Comparison of ENCODE assay signal across 16 cellular contexts in genomic region chr19:37519890-37520289, GRCh38. TPM values are rescaled to one million over a fixed set of nuclear protein-coding genes. Genes with fewer than 3 reads are reported as not detected.
DNase-seq lines count a peak whose midpoint lies in the region; ATAC-seq, FAIRE-seq and TF ChIP-seq lines count a peak whose summit lies in the region.
"Had no signal": no experiment of that assay in that cellular context is flagged by ENCODE, and none has a peak within 500 bp of the region (broad histone marks: within the 10 kb centered on the region; RNA-seq: fewer than 3 reads in every experiment).

No MANE protein-coding gene starts in this region.

- H3K4me3 Mint-ChIP-seq in activated T-helper 17 cell treated with anti-CD3 and anti-CD28 coated beads, Interleukin-2, amount 50 U/mL, for 72 hours = no peak overlapping the region
- H3K4me3 Mint-ChIP-seq: immature natural killer cell had no signal

- ATAC-seq in activated T-helper 17 cell treated with anti-CD3 and anti-CD28 coated beads, Interleukin-2, amount 50 U/mL, for 72 hours (replicated peaks) = peak; percentile 40
- no peak for ATAC-seq in psoas muscle
- ATAC-seq: body of pancreas had no signal

- no peaks in the 10 kb centered on the region for H3K27me3 ChIP-seq in BE2C
- no peaks in the 10 kb centered on the region for H3K27me3 ChIP-seq in keratinocyte (ENCODE audit: control insufficient read depth, extremely low read depth, insufficient read depth, low read length)
- no peaks in the 10 kb centered on the region for H3K27me3 ChIP-seq in psoas muscle (ENCODE audit: insufficient read depth in 3 of 3, low read length in 2 of 3)
- H3K27me3 ChIP-seq: body of pancreas had no signal

- H3K36me3 ChIP-seq in BE2C = no peaks in the 10 kb centered on the region
- H3K36me3 ChIP-seq in keratinocyte (ENCODE audit: control insufficient read depth in 2 of 2, extremely low read depth in 1 of 2, insufficient read depth in 2 of 2, low read length in 2 of 2) = peaks cover 7% of the 10 kb centered on the region in 2 experiments
- peaks cover 13 to 45% of the 10 kb centered on the region in 2 donors for H3K36me3 ChIP-seq in psoas muscle (ENCODE audit: insufficient read depth in 1 of 2, low read depth in 1 of 2)

- no peaks in the 10 kb centered on the region for H3K9me1 ChIP-seq in keratinocyte (ENCODE audit: control insufficient read depth, extremely low read depth, insufficient read depth, low read length)

- TF ChIP-seq CTCF in BE2C (IDR thresholded peaks at IDR 0.05; ENCODE audit: low read depth, low read length) (no peak), keratinocyte (optimal IDR thresholded peaks at IDR 0.05 in 1 of 3, IDR thresholded peaks at IDR 0.05 in 1 of 3, conservative IDR thresholded peaks at IDR 0.05 in 1 of 3; ENCODE audit: extremely low read depth in 1 of 3, insufficient read depth in 2 of 3, low read length in 3 of 3) (no peak), psoas muscle (IDR thresholded peaks at IDR 0.05) (no peak)

- H3K36me3 Mint-ChIP-seq in activated T-helper 17 cell treated with anti-CD3 and anti-CD28 coated beads, Interleukin-2, amount 50 U/mL, for 72 hours (ENCODE audit: low read depth) = peaks cover 85% of the 10 kb centered on the region

- no peaks in the 10 kb centered on the region for H3K79me2 ChIP-seq in keratinocyte (ENCODE audit: control insufficient read depth, insufficient read depth, low read length)

- DNase-seq in BE2C (peak; percentile 52), H54 (ENCODE audit: insufficient read length, low spot score) (peak; percentile 33), keratinocyte (ENCODE audit: low read depth, low spot score) (peak; percentile 53), psoas muscle (no peak), frontal cortex (ENCODE audit: low spot score in 2 of 2) (no peak), NCI-H187 treated with DMSO at 0.1 percent for 48 hours (lab: John Stamatoyannopoulos, UW) (no peak)
- DNase-seq in activated CD8-positive, alpha-beta memory T cell treated with anti-CD3 and anti-CD28 coated beads, Interleukin-2, amount 50 U/mL, for 48 hours = no peak
- DNase-seq: activated CD4-positive, alpha-beta T cell treated with anti-CD3 and anti-CD28 coated beads for 4 hours; body of pancreas; DMS79; immature natural killer cell; KBM-7; NCI-H1417 treated with DMSO at 0.1 percent for 48 hours; substantia nigra had no signal

- H3K4me1 Mint-ChIP-seq in activated T-helper 17 cell treated with anti-CD3 and anti-CD28 coated beads, Interleukin-2, amount 50 U/mL, for 72 hours = no peaks in the 10 kb centered on the region
- H3K4me1 Mint-ChIP-seq: immature natural killer cell had no signal

- no peaks in the 10 kb centered on the region for H3K9me3 ChIP-seq in BE2C
- no peaks in the 10 kb centered on the region for H3K9me3 ChIP-seq in keratinocyte (ENCODE audit: control insufficient read depth, low read depth, low read length)
- peaks cover 62% of the 10 kb centered on the region for H3K9me3 ChIP-seq in psoas muscle

- H3K27me3 Mint-ChIP-seq in activated T-helper 17 cell treated with anti-CD3 and anti-CD28 coated beads, Interleukin-2, amount 50 U/mL, for 72 hours = no peaks in the 10 kb centered on the region

- 57 to 84% (median 80%) methylated on average over 2 of the region's 2 CpGs for WGBS in psoas muscle, 3 donors

- no peak overlapping the region for H3K27ac ChIP-seq in keratinocyte (ENCODE audit: control insufficient read depth, insufficient read depth, low read length)
- H3K27ac ChIP-seq in psoas muscle = no peak overlapping the region
- H3K27ac ChIP-seq: body of pancreas had no signal

- no peaks in the 10 kb centered on the region for H3K4me1 ChIP-seq in BE2C
- H3K4me1 ChIP-seq in keratinocyte (ENCODE audit: control insufficient read depth, extremely low read depth, insufficient read depth, low read length) = peaks cover 3% of the 10 kb centered on the region
- no peaks in the 10 kb centered on the region for H3K4me1 ChIP-seq in psoas muscle
- H3K4me1 ChIP-seq: body of pancreas had no signal

- intact Hi-C loops in psoas muscle (cut with DNase I) = no loop called here

- no peak overlapping the region for H3K27ac Mint-ChIP-seq in activated T-helper 17 cell treated with anti-CD3 and anti-CD28 coated beads, Interleukin-2, amount 50 U/mL, for 72 hours

- H2AFZ ChIP-seq in keratinocyte (ENCODE audit: control insufficient read depth, low read length) = no peak overlapping the region

- dilution Hi-C loops in keratinocyte (cut with MboI; ENCODE audit: extremely low pct_ligation_motif_present, low sequenced_read_pairs) = no loop called here

- H3K4me2 ChIP-seq in keratinocyte (ENCODE audit: control insufficient read depth, extremely low read depth, insufficient read depth, low read depth, low read length) = no peak overlapping the region

- FAIRE-seq in H54 (lab: Jason Lieb, UNC) = no peak
- FAIRE-seq in keratinocyte (lab: Jason Lieb, UNC) = no peak
- no peak for FAIRE-seq in frontal cortex (lab: Jason Lieb, UNC)
- FAIRE-seq: H1 had no signal

- TF ChIP-seq POLR2A in H54 (IDR thresholded peaks at IDR 0.05; ENCODE audit: low read depth, low read length) = no peak

- H3K9me3 Mint-ChIP-seq in activated T-helper 17 cell treated with anti-CD3 and anti-CD28 coated beads, Interleukin-2, amount 50 U/mL, for 72 hours = peaks cover 22% of the 10 kb centered on the region

- no peak overlapping the region for H3K9ac ChIP-seq in keratinocyte (ENCODE audit: control insufficient read depth, extremely low read depth, insufficient read depth, low read length)

- no peaks in the 10 kb centered on the region for H4K20me1 ChIP-seq in keratinocyte (ENCODE audit: control insufficient read depth, extremely low read depth, insufficient read depth, low read length)

- H3K4me3 ChIP-seq in BE2C (ENCODE audit: low read depth, low read length) (no peak overlapping the region), keratinocyte (ENCODE audit: control insufficient read depth in 2 of 3, extremely low read depth in 1 of 3, insufficient read depth in 2 of 3, low read depth in 1 of 3, low read length in 3 of 3) (no peak overlapping the region), psoas muscle (no peak overlapping the region)
- H3K4me3 ChIP-seq: body of pancreas had no signal

RNA-seq across cellular contexts. Expression of gene ZNF793, which starts 13.2 kb away (rescaled TPM):
- polyA plus RNA-seq in BE2C (2012; ENCODE audit: insufficient read depth, insufficient read length, low read depth) = 9.0 TPM
- total RNA-seq in activated T-helper 17 cell treated with anti-CD3 and anti-CD28 coated beads, Interleukin-2, amount 50 U/mL, for 72 hours = 1 to 10 TPM; 3.2 to 4.4 TPM
- polyA plus RNA-seq in keratinocyte (4.3 to 6.8 TPM (median 6.1 TPM) in 3 replicates), psoas muscle (1 to 10 TPM in 2 of 3 donors, under 1 TPM in 1; 0.96 to 1.1 (median 1.1) TPM)
- polyA plus RNA-seq in keratinocyte (2011; ENCODE audit: low read depth) = 2.1 TPM
- 3.3 and 3.9 TPM in 2 replicates for polyA plus RNA-seq in keratinocyte (2011; cell fraction: cytosol; rRNA removed)
- polyA plus RNA-seq in keratinocyte (2011; cell fraction: nucleus; rRNA removed) = 14.4 and 16.1 TPM in 2 replicates
- 2.9 and 3.9 TPM in 2 replicates for polyA plus RNA-seq in keratinocyte (2012; ENCODE audit: low replicate concordance)
- polyA minus RNA-seq in keratinocyte = 1.2 to 7.7 TPM (median 7.3 TPM) in 3 replicates
- polyA minus RNA-seq in keratinocyte (2011; cell fraction: cytosol; rRNA and poly(A)+ RNA removed) = 3.6 TPM
- 4.3 and 13.6 TPM in 2 replicates for polyA minus RNA-seq in keratinocyte (2011; cell fraction: nucleus; rRNA and poly(A)+ RNA removed)
- total RNA-seq in psoas muscle (1 to 10 TPM; 1.3 to 2.9 (median 1.8) TPM), frontal cortex (48.9 TPM)

RNA-seq across cellular contexts. Expression of gene ZNF570, which starts 50.7 kb away (rescaled TPM):
- 4.5 TPM for polyA plus RNA-seq in BE2C (2012; ENCODE audit: insufficient read depth, insufficient read length, low read depth)
- 1 to 10 TPM; 4.9 to 5.7 TPM for total RNA-seq in activated T-helper 17 cell treated with anti-CD3 and anti-CD28 coated beads, Interleukin-2, amount 50 U/mL, for 72 hours
- 1.6 to 2.9 TPM (median 1.9 TPM) in 3 replicates for polyA plus RNA-seq in keratinocyte
- 5.7 TPM for polyA plus RNA-seq in keratinocyte (2011; ENCODE audit: low read depth)
- polyA plus RNA-seq in keratinocyte (2011; cell fraction: cytosol; rRNA removed) = 1.2 and 2.1 TPM in 2 replicates
- 2.6 and 5.2 TPM in 2 replicates for polyA plus RNA-seq in keratinocyte (2011; cell fraction: nucleus; rRNA removed)
- 1.8 TPM in 2 replicates for polyA plus RNA-seq in keratinocyte (2012; ENCODE audit: low replicate concordance)
- 1.1 to 6.2 TPM (median 4.5 TPM) in 3 replicates for polyA minus RNA-seq in keratinocyte
- 2.1 TPM for polyA minus RNA-seq in keratinocyte (2011; cell fraction: cytosol; rRNA and poly(A)+ RNA removed)
- 2.4 and 5.4 TPM in 2 replicates for polyA minus RNA-seq in keratinocyte (2011; cell fraction: nucleus; rRNA and poly(A)+ RNA removed)
- 1 to 10 TPM; 1.6 to 5.5 (median 3.1) TPM for total RNA-seq in psoas muscle
- 10 to 100 TPM in 1 of 3 donors, 1 to 10 TPM in 2; 1.2 to 10.3 (median 1.2) TPM for polyA plus RNA-seq in psoas muscle
- 42.8 TPM for total RNA-seq in frontal cortex

RNA-seq across cellular contexts. Expression of gene ZNF569, which starts 52.6 kb away (rescaled TPM):
- polyA plus RNA-seq in BE2C (2012; ENCODE audit: insufficient read depth, insufficient read length, low read depth) = 4.2 TPM
- 1 to 10 TPM; 3.2 to 5.2 TPM for total RNA-seq in activated T-helper 17 cell treated with anti-CD3 and anti-CD28 coated beads, Interleukin-2, amount 50 U/mL, for 72 hours
- polyA plus RNA-seq in keratinocyte (2.1 to 2.9 TPM (median 2.1 TPM) in 3 replicates), psoas muscle (1 to 10 TPM; 2.0 to 8.0 (median 2.1) TPM)
- polyA plus RNA-seq in keratinocyte (2011; ENCODE audit: low read depth) = 2.4 TPM
- polyA plus RNA-seq in keratinocyte (2011; cell fraction: cytosol; rRNA removed) = 1.7 and 2.9 TPM in 2 replicates
- polyA plus RNA-seq in keratinocyte (2011; cell fraction: nucleus; rRNA removed) = 4.0 and 4.4 TPM in 2 replicates
- polyA plus RNA-seq in keratinocyte (2012; ENCODE audit: low replicate concordance) = 1.5 and 2.2 TPM in 2 replicates
- polyA minus RNA-seq in keratinocyte = 2.7 to 5.7 TPM (median 3.0 TPM) in 3 replicates
- polyA minus RNA-seq in keratinocyte (2011; cell fraction: cytosol; rRNA and poly(A)+ RNA removed) = 2.5 TPM
- 5.7 and 6.3 TPM in 2 replicates for polyA minus RNA-seq in keratinocyte (2011; cell fraction: nucleus; rRNA and poly(A)+ RNA removed)
- total RNA-seq in psoas muscle (1 to 10 TPM; 3.3 to 5.3 (median 3.8) TPM), frontal cortex (37.9 TPM)

Comparison
In these comparisons a context has a peak if more than half of its experiments do, and no peak if none do; other contexts are left out.
1. DNase-seq: peak in BE2C (single experiment), H54 (single experiment) and keratinocyte (single experiment); none in psoas muscle (0 of 2), activated CD8-positive, alpha-beta memory T cell treated with anti-CD3 and anti-CD28 coated beads, Interleukin-2, amount 50 U/mL, for 48 hours (single experiment), frontal cortex (0 of 2) and NCI-H187 treated with DMSO at 0.1 percent for 48 hours (single experiment).